7 cellular contexts compared by ENCODE assay signal in genomic region chr17:45640141-45640850, GRCh38.
DNase-seq lines count a peak whose midpoint lies in the region; ATAC-seq and TF ChIP-seq lines count a peak whose summit lies in the region.

No MANE protein-coding gene starts in this region.

- no peak for ATAC-seq in GM19452 (IDR thresholded peaks at IDR 0.05; ENCODE audit: unreplicated experiment)

- DNase-seq in activated CD4-positive, alpha-beta T cell treated with anti-CD3 and anti-CD28 coated beads for 48 hours = peak; percentile 80
- DNase-seq in ecto neural progenitor cell (ENCODE audit: low spot score) (peak; percentile 92), mesendoderm (peak; percentile 86), DMS153 (lab: John Stamatoyannopoulos, UW) (no peak)
- DNase-seq in stimulated activated CD8-positive, alpha-beta memory T cell treated with anti-CD3 and anti-CD28 coated beads, Interleukin-4, amount 100 ng/mL, for 24 hours (ENCODE audit: low read depth) = peak; percentile 49

- no peak overlapping the region for H3K9ac ChIP-seq in mesendoderm (ENCODE audit: low read length)

- peaks cover 19 to 34% of the 10 kb centered on the region in 2 experiments; a peak in 2 of 3 replicates for H3K36me3 ChIP-seq in HEK293 (ENCODE audit: control insufficient read depth in 2 of 2, insufficient read depth in 1 of 2, low read length in 2 of 2)
- peaks cover 3% of the 10 kb centered on the region for H3K36me3 ChIP-seq in mesendoderm (ENCODE audit: control insufficient read depth, insufficient read depth, low read length)

- no peaks in the 10 kb centered on the region for H3K27me3 ChIP-seq in mesendoderm (ENCODE audit: insufficient read depth, low read length, poor library complexity)

- CTCF ChIA-PET in HEK293 (lab: Yijun Ruan, JAX) = interaction anchor here (0.6 to 4.7 kb wide), 41 partner anchors 8 to 443 kb away, joined by 3 to 99 read pairs (median 4); partner anchors contain the start of genes CRHR1 and SPPL2C

- H3K23ac ChIP-seq in mesendoderm (ENCODE audit: low read length) = no peak overlapping the region

- H3K4me3 ChIP-seq in HEK293 (ENCODE audit: low read depth, low read length) = no peak overlapping the region
- H3K4me3 ChIP-seq in mesendoderm (ENCODE audit: low read length) = no peak overlapping the region

- H3K56ac ChIP-seq in mesendoderm (ENCODE audit: low read length) = no peak overlapping the region

- POLR2A ChIA-PET in HEK293 (lab: Yijun Ruan, JAX) = interaction anchor here (1.5 kb wide), 1 partner anchor 192 kb away, joined by 8 read pairs; no protein-coding TSS in a partner anchor

- H3K79me2 ChIP-seq in mesendoderm (ENCODE audit: control insufficient read depth, insufficient read depth, low read length) = no peaks in the 10 kb centered on the region

- H3K27ac ChIP-seq in HEK293 (ENCODE audit: extremely low read depth, low read depth, low read length) (no peak overlapping the region), mesendoderm (ENCODE audit: low read depth, low read length) (no peak overlapping the region)

- no CpG with 5 or more reads among the region's 3 CpGs for WGBS in mesendoderm (ENCODE audit: extremely low coverage, insufficient coverage, low lambda C conversion rate)

- H3K4me2 ChIP-seq in mesendoderm (ENCODE audit: low read length) = no peak overlapping the region

- no peaks in the 10 kb centered on the region for H3K79me1 ChIP-seq in mesendoderm (ENCODE audit: low read length)

- H3K4ac ChIP-seq in mesendoderm (ENCODE audit: low read depth, low read length) = no peak overlapping the region

- H2BK15ac ChIP-seq in mesendoderm (replicated peaks; ENCODE audit: low read depth) = no peak overlapping the region

- no peaks in the 10 kb centered on the region for H3K9me3 ChIP-seq in HEK293 (ENCODE audit: control insufficient read depth, insufficient read depth, low read depth, low read length)

- no peaks in the 10 kb centered on the region for H3K4me1 ChIP-seq in HEK293 (ENCODE audit: control insufficient read depth, insufficient read depth, low read length)
- no peaks in the 10 kb centered on the region for H3K4me1 ChIP-seq in mesendoderm (ENCODE audit: control insufficient read depth, low read depth, low read length)

- no peak overlapping the region for H2BK120ac ChIP-seq in mesendoderm (ENCODE audit: low read depth, low read length)

- no peak overlapping the region for H4K8ac ChIP-seq in mesendoderm (ENCODE audit: low read depth, low read length)

- H2AK5ac ChIP-seq in mesendoderm (ENCODE audit: low read length) = no peak overlapping the region

- H2BK5ac ChIP-seq in mesendoderm (ENCODE audit: low read length) = no peak overlapping the region

- H3K18ac ChIP-seq in mesendoderm (ENCODE audit: low read length) = no peak overlapping the region

- TF ChIP-seq CTCF in HEK293 (tag by site-specific recombination; IDR thresholded peaks at IDR 0.05) = peak; percentile 89

- no peak overlapping the region for H4K5ac ChIP-seq in mesendoderm (ENCODE audit: low read length)

TF ChIP-seq in HEK293, 187 proteins besides CTCF, POLR2A, EP300 and RAD21:
- TF ChIP-seq ZNF2 (tag by site-specific recombination; IDR thresholded peaks at IDR 0.05) (peak; percentile 68; the same call in 1 of the 2 replicates), ZNF76 (tag by site-specific recombination; IDR thresholded peaks at IDR 0.05; ENCODE audit: borderline replicate concordance, low read depth) (no peak), OSR2 (tag by site-specific recombination; IDR thresholded peaks at IDR 0.05) (0 out of 2 replicates have a peak, but pooled peaks have one; percentile 8), ZSCAN18 (tag by site-specific recombination; IDR thresholded peaks at IDR 0.05) (no peak), KLF1 (tag by site-specific recombination; IDR thresholded peaks at IDR 0.05) (no peak), ZNF214 (tag by site-specific recombination; IDR thresholded peaks at IDR 0.05; ENCODE audit: borderline replicate concordance) (no peak), ZBTB17 (tag by site-specific recombination; IDR thresholded peaks at IDR 0.05) (0 out of 2 replicates have a peak, but pooled peaks have one; percentile 27), MEIS1 (CRISPR knock-in tag; IDR thresholded peaks at IDR 0.05; ENCODE audit: borderline replicate concordance) (no peak), ZNF654 (tag by site-specific recombination; IDR thresholded peaks at IDR 0.05; ENCODE audit: low read depth) (peak; percentile 95), ZBTB44 (tag by site-specific recombination; IDR thresholded peaks at IDR 0.05) (no peak), GFI1B (tag by site-specific recombination; IDR thresholded peaks at IDR 0.05) (no peak), ZNF660 (tag by site-specific recombination; IDR thresholded peaks at IDR 0.05) (peak; percentile 54; the same call in 1 of the 2 replicates), GLIS1 (tag by site-specific recombination; IDR thresholded peaks at IDR 0.05) (0 out of 2 replicates have a peak, but pooled peaks have one; percentile 5), ZNF398 (tag by site-specific recombination; IDR thresholded peaks at IDR 0.05) (no peak), ZNF112 (tag by site-specific recombination; IDR thresholded peaks at IDR 0.05) (no peak), PRDM10 (tag by site-specific recombination; IDR thresholded peaks at IDR 0.05) (0 out of 2 replicates have a peak, but pooled peaks have one; percentile 16), HOXD13 (CRISPR knock-in tag; IDR thresholded peaks at IDR 0.05; ENCODE audit: borderline replicate concordance) (no peak), IKZF3 (tag by site-specific recombination; IDR thresholded peaks at IDR 0.05) (peak; percentile 53; the same call in 1 of the 2 replicates)
